Comparison of ENCODE assay signal across 8 cellular contexts in genomic region chr9:127971357-127972315, GRCh38. TPM values are rescaled to one million over a fixed set of nuclear protein-coding genes. Genes with fewer than 3 reads are reported as not detected.
DNase-seq lines count a peak whose midpoint lies in the region; ATAC-seq and TF ChIP-seq lines count a peak whose summit lies in the region.

No MANE protein-coding gene starts in this region.

- H3K27ac ChIP-seq in heart right ventricle, result peak overlapping the region in 9 of 10 donors; percentile 25 to 93 (median 76)
- H3K27ac ChIP-seq in iPS-18a (ENCODE audit: low read length), result no peak overlapping the region
- peak overlapping the region; percentile 99 for H3K27ac ChIP-seq in substantia nigra (ENCODE audit: low read depth, low read length, poor library complexity, severe bottlenecking)

- WGBS in heart right ventricle, 2 donors, result 58% methylated on average over 22 of the region's 22 CpGs

- H3K4me3 ChIP-seq in heart right ventricle (peak overlapping the region in 1 of 10 donors; percentile 12), iPS-18a (ENCODE audit: low read length) (no peak overlapping the region)

- H3K4me3 Mint-ChIP-seq in activated CD8-positive, alpha-beta T cell treated with anti-CD3 and anti-CD28 coated beads, Interleukin-2, amount 10 ng/mL, durations not matched to agents 7 days and 5 days, result peak overlapping the region; percentile 97

- CTCF ChIA-PET in activated CD8-positive, alpha-beta T cell treated with anti-CD3 and anti-CD28 coated beads, Interleukin-2, amount 10 ng/mL, durations not matched to agents 7 days and 5 days (lab: Charles Lee), result interaction anchor here (1.1 to 16.3 kb wide), 6 partner anchors 16 to 64 kb away, joined by 3 to 158 read pairs (median 12); no protein-coding TSS in a partner anchor

- H3K36me3 ChIP-seq in heart right ventricle (no peaks in the 10 kb centered on the region), iPS-18a (ENCODE audit: control insufficient read depth, low read depth, low read length) (no peaks in the 10 kb centered on the region)

- ATAC-seq in heart right ventricle, result no peak
- ATAC-seq in Right ventricle myocardium superior (ENCODE audit: poor library complexity), result no peak
- ATAC-seq in activated CD8-positive, alpha-beta T cell treated with anti-CD3 and anti-CD28 coated beads, Interleukin-2, amount 10 ng/mL, durations not matched to agents 7 days and 5 days, result peak; percentile 15
- ATAC-seq in HG02884 (IDR thresholded peaks at IDR 0.05; ENCODE audit: unreplicated experiment), result no peak

- H3K9me3 Mint-ChIP-seq in activated CD8-positive, alpha-beta T cell treated with anti-CD3 and anti-CD28 coated beads, Interleukin-2, amount 10 ng/mL, durations not matched to agents 7 days and 5 days (ENCODE audit: insufficient read depth), result no peaks in the 10 kb centered on the region

- no peaks in the 10 kb centered on the region for H3K27me3 Mint-ChIP-seq in activated CD8-positive, alpha-beta T cell treated with anti-CD3 and anti-CD28 coated beads, Interleukin-2, amount 10 ng/mL, durations not matched to agents 7 days and 5 days (ENCODE audit: low read depth)

- intact Hi-C loops in heart right ventricle (cut with DNase I) (no loop called here), Right ventricle myocardium superior (cut with DNase I) (no loop called here)

- H3K4me1 Mint-ChIP-seq in activated CD8-positive, alpha-beta T cell treated with anti-CD3 and anti-CD28 coated beads, Interleukin-2, amount 10 ng/mL, durations not matched to agents 7 days and 5 days (ENCODE audit: low read depth), result peaks cover 98% of the 10 kb centered on the region

- H3K27ac Mint-ChIP-seq in activated CD8-positive, alpha-beta T cell treated with anti-CD3 and anti-CD28 coated beads, Interleukin-2, amount 10 ng/mL, durations not matched to agents 7 days and 5 days, result peak overlapping the region; percentile 99

- H3K4me1 ChIP-seq in heart right ventricle (peaks cover 65 to 100% (median 96%) of the 10 kb centered on the region in 9 donors), iPS-18a (ENCODE audit: control insufficient read depth, low read depth, low read length) (peaks cover 26% of the 10 kb centered on the region)

- no peaks in the 10 kb centered on the region for H3K9me3 ChIP-seq in heart right ventricle
- no peaks in the 10 kb centered on the region for H3K9me3 ChIP-seq in iPS-18a (ENCODE audit: control insufficient read depth, low read depth, low read length)

- POLR2A ChIA-PET in activated CD8-positive, alpha-beta T cell treated with anti-CD3 and anti-CD28 coated beads, Interleukin-2, amount 10 ng/mL, durations not matched to agents 7 days and 5 days (lab: Charles Lee), result interaction anchor here (0.9 to 3.9 kb wide), 13 partner anchors 9 to 96 kb away, joined by 3 to 27 read pairs (median 5); partner anchors contain the start of genes DPM2, EEIG1, NAIF1 and SLC25A25

- no peak for TF ChIP-seq CTCF in heart right ventricle (IDR thresholded peaks at IDR 0.05)

- DNase-seq in heart right ventricle (peak in 1 of 2 donors; percentile 5), Right ventricle myocardium superior (no peak), substantia nigra (lab: John Stamatoyannopoulos, UW) (peak in 48 of 49 donors; percentile 47 to 94 (median 85)), EL (no peak)
- peak; percentile 63 for DNase-seq in activated CD8-positive, alpha-beta T cell treated with anti-CD3 and anti-CD28 coated beads, Interleukin-2, amount 10 ng/mL, durations not matched to agents 7 days and 5 days
- DNase-seq in activated CD4-positive, alpha-beta T cell treated with anti-CD3 and anti-CD28 coated beads for 48 hours, result no peak

- H3K27me3 ChIP-seq in heart right ventricle, result no peaks in the 10 kb centered on the region
- no peaks in the 10 kb centered on the region for H3K27me3 ChIP-seq in iPS-18a (ENCODE audit: control insufficient read depth, insufficient read depth, low read length)

- peak overlapping the region; percentile 1 for H3K9ac ChIP-seq in iPS-18a (ENCODE audit: low read length)

- peaks cover 81% of the 10 kb centered on the region for H3K36me3 Mint-ChIP-seq in activated CD8-positive, alpha-beta T cell treated with anti-CD3 and anti-CD28 coated beads, Interleukin-2, amount 10 ng/mL, durations not matched to agents 7 days and 5 days (ENCODE audit: low read depth)

RNA-seq across cellular contexts. Expression of gene EEIG1, which starts 9.2 kb away (rescaled TPM):
- total RNA-seq in heart right ventricle, result 10 to 100 TPM; 11.1 to 33.5 (median 25.1) TPM
- 10 to 100 TPM in 1 of 2 donors, 1 to 10 TPM in 1; 6.7 to 13.0 TPM for polyA plus RNA-seq in heart right ventricle
- 21.8 TPM for total RNA-seq in Right ventricle myocardium superior
- 100 to 1,000 TPM; 227 to 232 TPM for total RNA-seq in activated CD8-positive, alpha-beta T cell treated with anti-CD3 and anti-CD28 coated beads, Interleukin-2, amount 10 ng/mL, durations not matched to agents 7 days and 5 days

RNA-seq across cellular contexts. Expression of gene DPM2, which starts 34.0 kb away (rescaled TPM):
- total RNA-seq in heart right ventricle (10 to 100 TPM in 8 of 10 donors, 1 to 10 TPM in 2; 7.2 to 15.4 (median 12.3) TPM), Right ventricle myocardium superior (9.9 TPM)
- polyA plus RNA-seq in heart right ventricle, result 10 to 100 TPM; 16.7 to 31.1 TPM
- 10 to 100 TPM; 47.9 to 53.8 TPM for total RNA-seq in activated CD8-positive, alpha-beta T cell treated with anti-CD3 and anti-CD28 coated beads, Interleukin-2, amount 10 ng/mL, durations not matched to agents 7 days and 5 days

RNA-seq across cellular contexts. Expression of gene PIP5KL1, which starts 41.1 kb away (rescaled TPM):
- total RNA-seq in heart right ventricle (under 1 TPM in 7 of 10 donors, not detected in 3; 0.25 to 0.59 (median 0.47) TPM), Right ventricle myocardium superior (0.48 TPM)
- polyA plus RNA-seq in heart right ventricle, result under 1 TPM in 1 of 2 donors, not detected in 1; 0.28 TPM
- total RNA-seq in activated CD8-positive, alpha-beta T cell treated with anti-CD3 and anti-CD28 coated beads, Interleukin-2, amount 10 ng/mL, durations not matched to agents 7 days and 5 days, result 1 to 10 TPM; 2.6 to 2.7 TPM

RNA-seq across cellular contexts. Expression of gene ST6GALNAC4, which starts 54.8 kb away (rescaled TPM):
- total RNA-seq in heart right ventricle (10 to 100 TPM; 23.2 to 52.9 (median 33.9) TPM), Right ventricle myocardium superior (18.1 TPM)
- 10 to 100 TPM; 10.8 to 48.6 TPM for polyA plus RNA-seq in heart right ventricle
- total RNA-seq in activated CD8-positive, alpha-beta T cell treated with anti-CD3 and anti-CD28 coated beads, Interleukin-2, amount 10 ng/mL, durations not matched to agents 7 days and 5 days, result 10 to 100 TPM; 37.0 to 39.7 TPM

Comparison
In these comparisons a context has a peak if more than half of its experiments do, and no peak if none do; other contexts are left out.
1. DNase-seq: peak in activated CD8-positive, alpha-beta T cell treated with anti-CD3 and anti-CD28 coated beads, Interleukin-2, amount 10 ng/mL, durations not matched to agents 7 days and 5 days (single experiment) and substantia nigra (48 of 49); none in Right ventricle myocardium superior (single experiment), EL (single experiment) and activated CD4-positive, alpha-beta T cell treated with anti-CD3 and anti-CD28 coated beads for 48 hours (single experiment).
2. RNA of gene EEIG1, which starts 9.2 kb away (total RNA-seq): 227 to 232 TPM in activated CD8-positive, alpha-beta T cell treated with anti-CD3 and anti-CD28 coated beads, Interleukin-2, amount 10 ng/mL, durations not matched to agents 7 days and 5 days; 11.1 to 33.5 TPM in heart right ventricle and 21.8 TPM in Right ventricle myocardium superior (single experiment); every median in the first group is over 4 times any median in the second.